Comparison of ENCODE assay signal across 18 cellular contexts in genomic region chr4:18722748-18723191, GRCh38.
DNase-seq lines count a peak whose midpoint lies in the region; ATAC-seq, FAIRE-seq and TF ChIP-seq lines count a peak whose summit lies in the region.
"Had no signal": no experiment of that assay in that cellular context is flagged by ENCODE, and none has a peak within 500 bp of the region (broad histone marks: within the 10 kb centered on the region; RNA-seq: fewer than 3 reads in every experiment).

No MANE protein-coding gene starts in this region.

- DNase-seq in NCI-H2107 treated with DMSO at 0.1 percent for 48 hours (lab: John Stamatoyannopoulos, UW; ENCODE audit: unreplicated experiment) (peak; percentile 45), NCI-H2107 (lab: John Stamatoyannopoulos, UW) (no peak), RCC 7860 (ENCODE audit: low spot score) (peak; percentile 35), left colon (peak; percentile 17 to 34), sigmoid colon (peak; percentile 84), hippocampal formation (lab: John Stamatoyannopoulos, UW) (no peak)
- DNase-seq: CD8-positive, alpha-beta memory T cell; H7; NCI-H2171; NCI-H524; NK-92 treated with Interleukin-12 subunit alpha and Interleukin-12 subunit beta, amount 100 ng/mL, for 24 hours; OCI-M1 had no signal

- 9 to 22% methylated on average over 1 of the region's 1 CpG for WGBS in sigmoid colon, 2 donors

- H3K27ac ChIP-seq in sigmoid colon, result peak overlapping the region in 3 of 4 donors; percentile 40 to 69 (median 65)
- H3K27ac ChIP-seq: 22Rv1, BLaER1, HL-60 had no signal

- no peaks in the 10 kb centered on the region for H3K36me3 ChIP-seq in sigmoid colon
- H3K36me3 ChIP-seq: BLaER1 had no signal

- TF ChIP-seq POLR2A in sigmoid colon (IDR thresholded peaks at IDR 0.05), result no peak

- no peak for FAIRE-seq in RCC 7860 (lab: Jason Lieb, UNC)
- FAIRE-seq: K562 had no signal

- H3K4me1 ChIP-seq in sigmoid colon, result peaks cover 0 to 20% (median 2%) of the 10 kb centered on the region in 4 donors
- H3K4me1 ChIP-seq: BLaER1 had no signal

- peak; percentile 97 for ATAC-seq in left colon
- no peak for ATAC-seq in GM18861 (IDR thresholded peaks at IDR 0.05; ENCODE audit: unreplicated experiment)
- ATAC-seq in GM21447 (IDR thresholded peaks at IDR 0.05; ENCODE audit: unreplicated experiment), result no peak
- ATAC-seq: K562 had no signal

- TF ChIP-seq CTCF in sigmoid colon (IDR thresholded peaks at IDR 0.05), result no peak

- peak in 3 of 4 donors; percentile 79 to 84 (median 82) for TF ChIP-seq EP300 in sigmoid colon (IDR thresholded peaks at IDR 0.05)

- no peak overlapping the region for H3K4me3 ChIP-seq in sigmoid colon
- H3K4me3 ChIP-seq: BLaER1, K562 had no signal

- no peaks in the 10 kb centered on the region for H3K27me3 ChIP-seq in sigmoid colon
- H3K27me3 ChIP-seq: BLaER1 had no signal

- intact Hi-C loops in left colon (cut with DNase I, micrococcal nuclease) (no loop called here), sigmoid colon (cut with DNase I) (no loop called here)

- H3K9me3 ChIP-seq in sigmoid colon, result peaks cover 0 to 4% (median 0%) of the 10 kb centered on the region in 4 donors

Comparison
In these comparisons a context has a peak if more than half of its experiments do, and no peak if none do; other contexts are left out.
1. DNase-seq: peak in NCI-H2107 treated with DMSO at 0.1 percent for 48 hours (single experiment), RCC 7860 (single experiment), left colon (2 of 2) and sigmoid colon (single experiment); none in NCI-H2107 (single experiment) and hippocampal formation (0 of 2).